ENCODE assay signal across 8 cellular contexts in the genomic region with DNA sequence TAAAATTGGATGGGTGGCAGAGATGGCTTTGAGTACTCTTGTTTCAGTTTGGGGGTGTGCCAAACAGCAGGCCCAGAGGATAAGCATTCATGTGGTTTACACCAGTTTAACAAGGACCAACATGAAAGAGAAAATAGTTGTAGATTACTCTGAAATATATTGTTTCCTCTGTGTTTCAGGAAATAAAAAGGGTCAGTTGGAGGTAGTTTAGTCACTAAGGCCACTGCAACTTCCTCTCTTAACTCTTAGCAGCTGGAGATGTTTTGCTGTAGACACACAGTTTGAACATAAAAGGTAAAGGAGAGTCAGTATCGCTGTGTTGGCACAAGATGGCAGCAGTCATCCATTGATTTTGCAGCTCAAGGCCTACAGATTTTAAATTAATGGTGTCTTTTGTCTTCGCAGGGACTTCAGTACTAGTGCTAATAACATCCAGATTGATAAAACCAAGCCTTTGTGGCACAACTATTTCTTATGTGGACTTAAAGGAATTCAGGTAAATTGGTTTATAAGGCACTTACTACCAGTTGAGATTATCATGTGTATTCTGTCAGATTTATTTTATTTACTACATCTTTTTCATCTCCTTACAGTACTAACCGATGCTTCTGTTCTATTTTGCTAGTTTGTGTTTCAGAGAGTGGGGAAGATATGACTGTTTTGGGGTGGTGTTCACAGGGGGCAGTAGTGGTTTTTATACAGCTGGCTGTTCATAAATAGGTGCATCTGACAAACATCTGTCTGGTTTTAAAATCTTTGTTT.
DNase-seq lines count a peak whose midpoint lies in the region; ATAC-seq and TF ChIP-seq lines count a peak whose summit lies in the region.

No MANE protein-coding gene starts in this region.

- no peaks in the 10 kb centered on the region for H3K9me3 ChIP-seq in Peyer's patch

- H3K4me1 ChIP-seq in Peyer's patch, result no peaks in the 10 kb centered on the region

- peaks cover 5% of the 10 kb centered on the region for H3K9me3 Mint-ChIP-seq in activated naive CD4-positive, alpha-beta T cell treated with anti-CD3 and anti-CD28 coated beads, Interleukin-2, amount 10 ng/mL, durations not matched to agents 7 days and 5 days

- peak; percentile 89 for ATAC-seq in GM21423 (IDR thresholded peaks at IDR 0.05; ENCODE audit: unreplicated experiment)

- intact Hi-C loops in head of caudate nucleus (cut with DNase I) (loop anchor here (10.0 kb wide), 1 partner anchor 189 kb away; a partner anchor contains a TSS), posterior cingulate gyrus (cut with DNase I) (loop anchor here (2.0 to 5.0 kb wide), 4 partner anchors 185 to 909 kb away; no protein-coding TSS in a partner anchor), posterior vena cava (cut with DNase I) (loop anchor here in 1 of 2 donors (5.0 to 10.0 kb wide), 4 partner anchors 179 to 1079 kb away; no protein-coding TSS in a partner anchor)

- no peaks in the 10 kb centered on the region for H3K36me3 ChIP-seq in Peyer's patch

- H3K27me3 ChIP-seq in Peyer's patch, result no peaks in the 10 kb centered on the region

- no peak overlapping the region for H3K4me3 ChIP-seq in Peyer's patch

- no peak overlapping the region for H3K4me3 Mint-ChIP-seq in activated naive CD4-positive, alpha-beta T cell treated with anti-CD3 and anti-CD28 coated beads, Interleukin-2, amount 10 ng/mL, durations not matched to agents 7 days and 5 days

- no peak for TF ChIP-seq POLR2A in Peyer's patch (IDR thresholded peaks at IDR 0.05)

- H3K27ac ChIP-seq in Peyer's patch, result no peak overlapping the region

- peaks cover 16% of the 10 kb centered on the region for H3K4me1 Mint-ChIP-seq in activated naive CD4-positive, alpha-beta T cell treated with anti-CD3 and anti-CD28 coated beads, Interleukin-2, amount 10 ng/mL, durations not matched to agents 7 days and 5 days

- CTCF ChIA-PET in activated naive CD4-positive, alpha-beta T cell treated with anti-CD3 and anti-CD28 coated beads, Interleukin-2, amount 10 ng/mL, durations not matched to agents 7 days and 5 days (lab: Charles Lee), result interaction anchor here (0.8 to 6.2 kb wide), 16 partner anchors 9 to 909 kb away, joined by 3 to 84 read pairs (median 3); a partner anchor contains a TSS

- peak overlapping the region; percentile 28 for H3K27ac Mint-ChIP-seq in activated naive CD4-positive, alpha-beta T cell treated with anti-CD3 and anti-CD28 coated beads, Interleukin-2, amount 10 ng/mL, durations not matched to agents 7 days and 5 days

- DNase-seq in EH (ENCODE audit: low read depth) (peak; percentile 87), HT-29 (ENCODE audit: low spot score) (peak; percentile 74), Peyer's patch (peak in 1 of 3 donors; percentile 55), head of caudate nucleus (peak in 41 of 42 donors; percentile 12 to 87 (median 67)), posterior cingulate gyrus (peak in 7 of 10 donors; percentile 26 to 91 (median 62)), posterior vena cava (ENCODE audit: low spot score) (no peak)
- peak; percentile 69 for DNase-seq in activated naive CD4-positive, alpha-beta T cell treated with anti-CD3 and anti-CD28 coated beads, Interleukin-2, amount 10 ng/mL, durations not matched to agents 7 days and 5 days

- H3K36me3 Mint-ChIP-seq in activated naive CD4-positive, alpha-beta T cell treated with anti-CD3 and anti-CD28 coated beads, Interleukin-2, amount 10 ng/mL, durations not matched to agents 7 days and 5 days, result peaks cover 27% of the 10 kb centered on the region

- TF ChIP-seq CTCF in Peyer's patch (IDR thresholded peaks at IDR 0.05), result peak in 5 of 6 experiments; percentile 45 to 73 (median 70)

- H3K27me3 Mint-ChIP-seq in activated naive CD4-positive, alpha-beta T cell treated with anti-CD3 and anti-CD28 coated beads, Interleukin-2, amount 10 ng/mL, durations not matched to agents 7 days and 5 days, result no peaks in the 10 kb centered on the region
